In the genomic region with DNA sequence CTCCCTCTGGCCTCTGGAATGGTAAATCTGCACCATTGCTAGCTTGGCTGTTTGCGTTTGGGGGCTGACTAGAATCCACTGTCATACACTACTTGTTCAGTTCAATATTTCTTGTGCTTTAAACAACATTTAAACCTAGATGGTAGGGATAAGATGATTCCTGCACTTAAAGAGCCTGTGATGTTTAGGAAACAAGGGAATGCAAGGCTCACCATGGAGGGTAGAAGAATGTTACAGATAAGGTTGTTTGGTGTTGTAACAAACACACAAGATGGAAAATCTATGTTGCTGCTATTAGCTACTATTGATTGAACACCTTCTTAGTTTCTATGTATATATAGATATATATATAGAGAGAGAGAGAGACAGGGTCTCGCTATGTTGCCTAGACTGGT, we compare ENCODE assay signal across 9 cellular contexts. TPM values are rescaled to one million over a fixed set of nuclear protein-coding genes. Genes with fewer than 3 reads are reported as not detected.
DNase-seq lines count a peak whose midpoint lies in the region; ATAC-seq, FAIRE-seq and TF ChIP-seq lines count a peak whose summit lies in the region.
"Had no signal": no experiment of that assay in that cellular context is flagged by ENCODE, and none has a peak within 500 bp of the region (broad histone marks: within the 10 kb centered on the region; RNA-seq: fewer than 3 reads in every experiment).

No MANE protein-coding gene starts in this region.

- H3K9me3 ChIP-seq in SK-N-MC (ENCODE audit: low read depth, low read length) (no peaks in the 10 kb centered on the region), esophagus squamous epithelium (no peaks in the 10 kb centered on the region), smooth muscle cell (replicated peaks; ENCODE audit: low read depth) (no peaks in the 10 kb centered on the region)
- H3K9me3 ChIP-seq: ovary had no signal

- no peak for TF ChIP-seq POLR2A in esophagus squamous epithelium (IDR thresholded peaks at IDR 0.05)

- peaks cover 15% of the 10 kb centered on the region for H3K79me2 ChIP-seq in smooth muscle cell (ENCODE audit: low read depth)

- H2AFZ ChIP-seq in smooth muscle cell (ENCODE audit: low read depth) = no peak overlapping the region

- no peaks in the 10 kb centered on the region for H3K27me3 ChIP-seq in esophagus squamous epithelium
- H3K27me3 ChIP-seq in smooth muscle cell (ENCODE audit: low read depth) = no peaks in the 10 kb centered on the region
- H3K27me3 ChIP-seq: ovary had no signal

- DNase-seq in GM19239 (ENCODE audit: insufficient read length, low spot score) (no peak), SK-N-MC (ENCODE audit: low read depth, low spot score) (no peak), esophagus squamous epithelium (lab: John Stamatoyannopoulos, UW) (no peak), smooth muscle cell (lab: John Stamatoyannopoulos, UW; ENCODE audit: unreplicated experiment) (no peak), SW 1271 (lab: John Stamatoyannopoulos, UW) (no peak), NCI-H748 treated with DMSO at 0.1 percent for 48 hours (lab: John Stamatoyannopoulos, UW) (no peak)
- DNase-seq: NK-92 treated with Interleukin-12 subunit alpha and Interleukin-12 subunit beta, amount 100 ng/mL, for 24 hours; ovary had no signal

- 58 to 68% methylated on average over 2 of the region's 2 CpGs for WGBS in esophagus squamous epithelium, 2 donors
- 69% methylated on average over 2 of the region's 2 CpGs for WGBS in smooth muscle cell (ENCODE audit: low lambda C conversion rate)

- H3K4me1 ChIP-seq in esophagus squamous epithelium (peaks cover 31 to 96% (median 64%) of the 10 kb centered on the region in 3 donors), smooth muscle cell (ENCODE audit: low read depth) (peaks cover 62% of the 10 kb centered on the region)

- FAIRE-seq in GM19239 (lab: Jason Lieb, UNC) = peak; percentile 31

- H3K27ac ChIP-seq in SK-N-MC = 0 out of 2 replicates have a peak overlapping the region, but pooled peaks have one; percentile 27
- peak overlapping the region; percentile 46 to 72 (median 50) for H3K27ac ChIP-seq in esophagus squamous epithelium
- peak overlapping the region; percentile 91 for H3K27ac ChIP-seq in smooth muscle cell (ENCODE audit: low read depth)
- H3K27ac ChIP-seq: ovary had no signal

- no peaks in the 10 kb centered on the region for H4K20me1 ChIP-seq in smooth muscle cell (ENCODE audit: low read depth)

- no peak for ATAC-seq in HG03460 (IDR thresholded peaks at IDR 0.05; ENCODE audit: unreplicated experiment)

- H3K36me3 ChIP-seq in SK-N-MC (ENCODE audit: insufficient read depth, low read length) = no peaks in the 10 kb centered on the region
- no peaks in the 10 kb centered on the region for H3K36me3 ChIP-seq in esophagus squamous epithelium
- no peaks in the 10 kb centered on the region for H3K36me3 ChIP-seq in smooth muscle cell (ENCODE audit: low read depth)
- H3K36me3 ChIP-seq: ovary had no signal

- H3K9ac ChIP-seq in SK-N-MC (ENCODE audit: insufficient read length) = no peak overlapping the region
- H3K9ac ChIP-seq in smooth muscle cell (ENCODE audit: low read depth) = peak overlapping the region; percentile 37

- H3F3A ChIP-seq in smooth muscle cell (ENCODE audit: low read depth) = peaks cover 20% of the 10 kb centered on the region

- H3K4me3 ChIP-seq in SK-N-MC (peak overlapping the region; percentile 41), esophagus squamous epithelium (peak overlapping the region in 2 of 4 donors; percentile 1 to 25), smooth muscle cell (peak overlapping the region; percentile 12)
- H3K4me3 ChIP-seq: ovary had no signal

- peak overlapping the region; percentile 79 for H3K4me2 ChIP-seq in smooth muscle cell

- no peak for TF ChIP-seq CTCF in esophagus squamous epithelium (IDR thresholded peaks at IDR 0.05)
- no peak for TF ChIP-seq CTCF in smooth muscle cell (IDR thresholded peaks at IDR 0.05; ENCODE audit: borderline replicate concordance, insufficient read depth, poor library complexity, severe bottlenecking)

- intact Hi-C loops in esophagus squamous epithelium (cut with DNase I) = no loop called here

RNA-seq across cellular contexts. Expression of a gene that starts 31.4 kb away (rescaled TPM):
- total RNA-seq in esophagus squamous epithelium (10 to 100 TPM in 2 of 4 donors, 1 to 10 TPM in 2; 5.5 to 18.3 (median 11.2) TPM), smooth muscle cell (8.0 and 9.6 TPM in 2 replicates)
- polyA plus RNA-seq in smooth muscle cell = 4.0 and 8.2 TPM in 2 replicates

Comparison
In these comparisons a context has a peak if more than half of its experiments do, and no peak if none do; other contexts are left out.
1. H3K27ac ChIP-seq: peak in every context shown above with its lines; median percentile 91 in smooth muscle cell; 50 in esophagus squamous epithelium; 27 in SK-N-MC.